In genomic region chr1:91404151-91405012, GRCh38 we compare ENCODE assay signal across 1 cellular context.
TF ChIP-seq lines count a peak whose summit lies in the region.

Gene HFM1 (minus strand): TSS chr1:91404837. CDS start chr1:91401082, 3,755 bp downstream.

TF ChIP-seq in K562, 482 proteins besides CTCF, POLR2A, EP300 and RAD21 (continued from another document and continues in another):
- peak in 1 of 2 experiments; percentile 91; a peak in 2 of 4 replicates for TF ChIP-seq ZMIZ1 (IDR thresholded peaks at IDR 0.05; ENCODE audit: low read depth in 2 of 2, low read length in 2 of 2)
- peak; percentile 82 for TF ChIP-seq ZNF395 (CRISPR knock-in tag; IDR thresholded peaks at IDR 0.05)
- peak; percentile 29 for TF ChIP-seq XRCC5 (IDR thresholded peaks at IDR 0.05; ENCODE audit: low read depth, low read length)
- peak; percentile 88 for TF ChIP-seq RB1 (IDR thresholded peaks at IDR 0.05; ENCODE audit: low read depth)
- TF ChIP-seq U2AF1 (optimal IDR thresholded peaks at IDR 0.05; ENCODE audit: low read depth, low read length) = peak; percentile 67
- peak in 1 of 2 experiments; percentile 79; a peak in 2 of 4 replicates for TF ChIP-seq HDAC1 (IDR thresholded peaks at IDR 0.05)
- TF ChIP-seq MYC (IDR thresholded peaks at IDR 0.05; ENCODE audit: low read depth, low read length) = peak; percentile 81
- TF ChIP-seq MYC (CRISPR knock-in tag; IDR thresholded peaks at IDR 0.05; ENCODE audit: borderline replicate concordance, low read depth) = no peak
- peak in 2 of 3 experiments; percentile 69 to 80 for TF ChIP-seq YY1 (IDR thresholded peaks at IDR 0.05; ENCODE audit: borderline replicate concordance in 1 of 3, control insufficient read depth in 1 of 3, extremely low read depth in 1 of 3, insufficient read depth in 3 of 3, insufficient read length in 1 of 3, insufficient replicate concordance in 2 of 3, low read depth in 1 of 3, low read length in 2 of 3)
- TF ChIP-seq RBM39 (optimal IDR thresholded peaks at IDR 0.05; ENCODE audit: low read depth, low read length) = peak; percentile 68
- TF ChIP-seq ZBTB33 (CRISPR knock-in tag; IDR thresholded peaks at IDR 0.05) = no peak
- TF ChIP-seq CREB3L1 (IDR thresholded peaks at IDR 0.05; ENCODE audit: borderline replicate concordance, low read depth) = peak; percentile 51; the same call in 1 of the 2 replicates
- peak; percentile 47 for TF ChIP-seq EGR1 (conservative IDR thresholded peaks at IDR 0.05)
- no peak for TF ChIP-seq MECOM (CRISPR knock-in tag; IDR thresholded peaks at IDR 0.05)
- peak; percentile 39; the same call in 1 of the 2 replicates for TF ChIP-seq GTF2E2 (tag; IDR thresholded peaks at IDR 0.05)
- 0 out of 2 replicates have a peak, but pooled peaks have one; percentile 40 for TF ChIP-seq TGIF2 (CRISPR knock-in tag; IDR thresholded peaks at IDR 0.05)
- 0 out of 2 replicates have a peak, but pooled peaks have one; percentile 16 for TF ChIP-seq ERF (CRISPR knock-in tag; IDR thresholded peaks at IDR 0.05)
- peak; percentile 54; the same call in 1 of the 2 replicates for TF ChIP-seq SIN3B (IDR thresholded peaks at IDR 0.05; ENCODE audit: low read depth)
- 0 out of 2 replicates have a peak, but pooled peaks have one; percentile 48 for TF ChIP-seq KAT8 (IDR thresholded peaks at IDR 0.05; ENCODE audit: low read depth)
- peak; percentile 86; the same call in 1 of the 2 replicates for TF ChIP-seq CBX1 (IDR thresholded peaks at IDR 0.05; ENCODE audit: low read depth)
- TF ChIP-seq CREB1 (IDR thresholded peaks at IDR 0.05) = peak; percentile 26
- no peak for TF ChIP-seq CREB1 (CRISPR knock-in tag; IDR thresholded peaks at IDR 0.05)
- peak; percentile 60 to 90 for TF ChIP-seq NONO (IDR thresholded peaks at IDR 0.05; ENCODE audit: low read depth in 2 of 2, low read length in 1 of 2)
- TF ChIP-seq PHF20 (IDR thresholded peaks at IDR 0.05; ENCODE audit: partially characterized antibody) = peak; percentile 61
- no peak for TF ChIP-seq RBM22 (IDR thresholded peaks at IDR 0.05; ENCODE audit: low read depth, low read length, poor library complexity, severe bottlenecking)
- TF ChIP-seq ATF6 (CRISPR knock-in tag; IDR thresholded peaks at IDR 0.05) = no peak
- no peak for TF ChIP-seq ZNF143 (CRISPR knock-in tag; IDR thresholded peaks at IDR 0.05)
- TF ChIP-seq FOXK2 (conservative IDR thresholded peaks at IDR 0.05 in 1 of 2, IDR thresholded peaks at IDR 0.05 in 1 of 2; ENCODE audit: low read depth in 2 of 2) = peak in 1 of 2 experiments; percentile 37; a peak in 1 of 4 replicates
- TF ChIP-seq NELFE (IDR thresholded peaks at IDR 0.05; ENCODE audit: insufficient read depth, insufficient read length) = no peak
- no peak for TF ChIP-seq SRSF3 (IDR thresholded peaks at IDR 0.05; ENCODE audit: insufficient read depth, low read length)
- TF ChIP-seq GABPA (tag; conservative IDR thresholded peaks at IDR 0.05; ENCODE audit: low read depth) = peak; percentile 75
- TF ChIP-seq ZFX (CRISPR knock-in tag; IDR thresholded peaks at IDR 0.05) = peak; percentile 98
- no peak for TF ChIP-seq KDM1A (IDR thresholded peaks at IDR 0.05)
- peak; percentile 73 for TF ChIP-seq POLR2B (IDR thresholded peaks at IDR 0.05; ENCODE audit: low read depth, partially characterized antibody)
- peak in 1 of 2 experiments; percentile 57; a peak in 1 of 4 replicates for TF ChIP-seq KDM4B (IDR thresholded peaks at IDR 0.05; ENCODE audit: borderline replicate concordance in 2 of 2, low read depth in 1 of 2)
- no peak for TF ChIP-seq ZEB2 (IDR thresholded peaks at IDR 0.05)
- peak; percentile 98 for TF ChIP-seq POLR2G (IDR thresholded peaks at IDR 0.05; ENCODE audit: low read depth, low read length)
- 0 out of 2 replicates have a peak, but pooled peaks have one; percentile 38 for TF ChIP-seq ARID1B (IDR thresholded peaks at IDR 0.05)
- TF ChIP-seq ELF2 (CRISPR knock-in tag; IDR thresholded peaks at IDR 0.05) = 0 out of 2 replicates have a peak, but pooled peaks have one; percentile 6
- peak; percentile 52; the same call in 1 of the 2 replicates for TF ChIP-seq E2F1 (CRISPR knock-in tag; IDR thresholded peaks at IDR 0.05)
- peak; percentile 84 for TF ChIP-seq PRDM10 (IDR thresholded peaks at IDR 0.05; ENCODE audit: partially characterized antibody)
- peak; percentile 76 for TF ChIP-seq HMGN3 (IDR thresholded peaks at IDR 0.05; ENCODE audit: borderline replicate concordance, extremely low read depth, insufficient read length, low read depth, low read length)
- TF ChIP-seq ATF4 (CRISPR knock-in tag; IDR thresholded peaks at IDR 0.05) = no peak
- 0 out of 2 replicates have a peak, but pooled peaks have one; percentile 31 for TF ChIP-seq HBP1 (CRISPR knock-in tag; IDR thresholded peaks at IDR 0.05)
